Comparison of ENCODE assay signal across 1 cellular context in the genomic region with DNA sequence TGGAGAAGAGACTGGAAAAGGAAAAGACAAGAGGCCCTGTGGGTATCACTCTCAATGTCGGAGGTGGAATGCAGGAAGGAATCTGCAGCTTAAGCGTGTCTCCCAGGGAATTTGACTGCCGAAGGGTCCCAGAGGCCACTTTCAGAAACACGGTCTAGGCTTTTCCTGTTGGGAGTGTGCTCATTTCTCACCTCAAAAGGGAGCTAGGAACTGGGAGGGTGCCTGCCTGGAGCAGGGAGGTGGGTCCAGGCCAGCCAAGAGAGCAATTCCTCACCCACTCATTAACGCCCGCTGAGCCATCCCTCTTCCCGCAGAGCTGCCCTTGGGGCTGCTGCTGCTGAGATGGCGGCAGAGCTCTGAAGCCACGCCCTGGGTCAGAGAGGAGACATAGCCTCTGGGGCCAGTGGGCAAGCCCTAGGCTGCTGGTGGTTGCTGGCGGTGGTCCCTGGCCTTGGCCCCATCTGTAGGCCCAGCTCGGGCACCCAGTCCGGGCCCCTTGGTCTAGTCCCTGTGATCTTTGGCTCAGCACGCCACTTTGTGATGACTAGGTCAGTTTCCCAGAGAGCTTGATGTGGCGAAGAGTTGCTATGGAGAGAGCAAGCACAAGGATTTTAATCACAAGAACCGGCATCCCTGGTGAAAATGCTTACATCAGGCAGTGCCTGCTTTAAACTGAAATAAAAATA.
TF ChIP-seq lines count a peak whose summit lies in the region.

No MANE protein-coding gene starts in this region.

TF ChIP-seq in HEK293, 187 proteins besides CTCF, POLR2A, EP300 and RAD21:
- TF ChIP-seq ZFHX2 (tag by site-specific recombination; conservative IDR thresholded peaks at IDR 0.05) (peak; percentile 47), ZIC2 (tag by site-specific recombination; IDR thresholded peaks at IDR 0.05) (0 out of 2 replicates have a peak, but pooled peaks have one; percentile 39), KLF1 (tag by site-specific recombination; IDR thresholded peaks at IDR 0.05) (no peak), EGR2 (tag by site-specific recombination; IDR thresholded peaks at IDR 0.05; ENCODE audit: low read depth) (peak; percentile 46; the same call in 1 of the 2 replicates)
- TF ChIP-seq, protein P1, sequence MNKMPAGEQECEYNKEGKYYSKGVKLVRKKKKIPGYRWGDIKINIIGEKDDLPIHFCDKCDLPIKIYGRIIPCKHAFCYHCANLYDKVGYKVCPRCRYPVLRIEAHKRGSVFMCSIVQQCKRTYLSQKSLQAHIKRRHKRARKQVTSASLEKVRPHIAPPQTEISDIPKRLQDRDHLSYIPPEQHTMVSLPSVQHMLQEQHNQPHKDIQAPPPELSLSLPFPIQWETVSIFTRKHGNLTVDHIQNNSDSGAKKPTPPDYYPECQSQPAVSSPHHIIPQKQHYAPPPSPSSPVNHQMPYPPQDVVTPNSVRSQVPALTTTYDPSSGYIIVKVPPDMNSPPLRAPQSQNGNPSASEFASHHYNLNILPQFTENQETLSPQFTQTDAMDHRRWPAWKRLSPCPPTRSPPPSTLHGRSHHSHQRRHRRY (tag by site-specific recombination; IDR thresholded peaks at IDR 0.05): no peak
- TF ChIP-seq, protein P2, sequence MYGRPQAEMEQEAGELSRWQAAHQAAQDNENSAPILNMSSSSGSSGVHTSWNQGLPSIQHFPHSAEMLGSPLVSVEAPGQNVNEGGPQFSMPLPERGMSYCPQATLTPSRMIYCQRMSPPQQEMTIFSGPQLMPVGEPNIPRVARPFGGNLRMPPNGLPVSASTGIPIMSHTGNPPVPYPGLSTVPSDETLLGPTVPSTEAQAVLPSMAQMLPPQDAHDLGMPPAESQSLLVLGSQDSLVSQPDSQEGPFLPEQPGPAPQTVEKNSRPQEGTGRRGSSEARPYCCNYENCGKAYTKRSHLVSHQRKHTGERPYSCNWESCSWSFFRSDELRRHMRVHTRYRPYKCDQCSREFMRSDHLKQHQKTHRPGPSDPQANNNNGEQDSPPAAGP (tag by site-specific recombination; IDR thresholded peaks at IDR 0.05): 0 out of 2 replicates have a peak, but pooled peaks have one; percentile 27
